1 cellular context compared by ENCODE assay signal in the genomic region with DNA sequence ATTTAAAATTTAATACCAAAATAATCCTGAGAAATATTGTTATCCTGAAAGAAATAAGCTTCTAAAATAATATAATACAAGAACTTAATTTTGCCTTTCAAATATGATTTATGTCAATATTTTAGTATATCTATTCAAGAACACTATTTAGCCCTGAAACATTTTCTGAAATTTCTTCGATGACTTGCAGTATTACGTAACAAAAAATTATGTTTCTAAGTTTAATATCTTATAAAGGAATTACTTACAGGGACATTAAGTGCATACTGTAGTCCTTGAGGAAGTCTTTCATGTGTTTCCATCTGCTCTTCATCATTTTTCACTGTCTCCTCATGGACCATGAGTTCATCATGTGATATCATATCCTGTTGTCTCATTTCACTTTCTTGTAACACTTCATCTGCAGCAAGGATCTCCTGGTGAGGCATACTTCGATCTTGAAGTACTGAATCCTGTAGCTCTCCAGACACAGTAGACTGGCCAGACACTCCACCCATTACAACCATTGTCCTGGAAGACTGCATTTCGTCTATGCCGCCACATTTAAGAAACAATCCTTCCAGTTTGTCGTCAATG.
TF ChIP-seq lines count a peak whose summit lies in the region.

No MANE protein-coding gene starts in this region.

TF ChIP-seq in K562, 482 proteins besides CTCF, POLR2A, EP300 and RAD21 (continued from another document and continues in another):
- TF ChIP-seq, protein P1, sequence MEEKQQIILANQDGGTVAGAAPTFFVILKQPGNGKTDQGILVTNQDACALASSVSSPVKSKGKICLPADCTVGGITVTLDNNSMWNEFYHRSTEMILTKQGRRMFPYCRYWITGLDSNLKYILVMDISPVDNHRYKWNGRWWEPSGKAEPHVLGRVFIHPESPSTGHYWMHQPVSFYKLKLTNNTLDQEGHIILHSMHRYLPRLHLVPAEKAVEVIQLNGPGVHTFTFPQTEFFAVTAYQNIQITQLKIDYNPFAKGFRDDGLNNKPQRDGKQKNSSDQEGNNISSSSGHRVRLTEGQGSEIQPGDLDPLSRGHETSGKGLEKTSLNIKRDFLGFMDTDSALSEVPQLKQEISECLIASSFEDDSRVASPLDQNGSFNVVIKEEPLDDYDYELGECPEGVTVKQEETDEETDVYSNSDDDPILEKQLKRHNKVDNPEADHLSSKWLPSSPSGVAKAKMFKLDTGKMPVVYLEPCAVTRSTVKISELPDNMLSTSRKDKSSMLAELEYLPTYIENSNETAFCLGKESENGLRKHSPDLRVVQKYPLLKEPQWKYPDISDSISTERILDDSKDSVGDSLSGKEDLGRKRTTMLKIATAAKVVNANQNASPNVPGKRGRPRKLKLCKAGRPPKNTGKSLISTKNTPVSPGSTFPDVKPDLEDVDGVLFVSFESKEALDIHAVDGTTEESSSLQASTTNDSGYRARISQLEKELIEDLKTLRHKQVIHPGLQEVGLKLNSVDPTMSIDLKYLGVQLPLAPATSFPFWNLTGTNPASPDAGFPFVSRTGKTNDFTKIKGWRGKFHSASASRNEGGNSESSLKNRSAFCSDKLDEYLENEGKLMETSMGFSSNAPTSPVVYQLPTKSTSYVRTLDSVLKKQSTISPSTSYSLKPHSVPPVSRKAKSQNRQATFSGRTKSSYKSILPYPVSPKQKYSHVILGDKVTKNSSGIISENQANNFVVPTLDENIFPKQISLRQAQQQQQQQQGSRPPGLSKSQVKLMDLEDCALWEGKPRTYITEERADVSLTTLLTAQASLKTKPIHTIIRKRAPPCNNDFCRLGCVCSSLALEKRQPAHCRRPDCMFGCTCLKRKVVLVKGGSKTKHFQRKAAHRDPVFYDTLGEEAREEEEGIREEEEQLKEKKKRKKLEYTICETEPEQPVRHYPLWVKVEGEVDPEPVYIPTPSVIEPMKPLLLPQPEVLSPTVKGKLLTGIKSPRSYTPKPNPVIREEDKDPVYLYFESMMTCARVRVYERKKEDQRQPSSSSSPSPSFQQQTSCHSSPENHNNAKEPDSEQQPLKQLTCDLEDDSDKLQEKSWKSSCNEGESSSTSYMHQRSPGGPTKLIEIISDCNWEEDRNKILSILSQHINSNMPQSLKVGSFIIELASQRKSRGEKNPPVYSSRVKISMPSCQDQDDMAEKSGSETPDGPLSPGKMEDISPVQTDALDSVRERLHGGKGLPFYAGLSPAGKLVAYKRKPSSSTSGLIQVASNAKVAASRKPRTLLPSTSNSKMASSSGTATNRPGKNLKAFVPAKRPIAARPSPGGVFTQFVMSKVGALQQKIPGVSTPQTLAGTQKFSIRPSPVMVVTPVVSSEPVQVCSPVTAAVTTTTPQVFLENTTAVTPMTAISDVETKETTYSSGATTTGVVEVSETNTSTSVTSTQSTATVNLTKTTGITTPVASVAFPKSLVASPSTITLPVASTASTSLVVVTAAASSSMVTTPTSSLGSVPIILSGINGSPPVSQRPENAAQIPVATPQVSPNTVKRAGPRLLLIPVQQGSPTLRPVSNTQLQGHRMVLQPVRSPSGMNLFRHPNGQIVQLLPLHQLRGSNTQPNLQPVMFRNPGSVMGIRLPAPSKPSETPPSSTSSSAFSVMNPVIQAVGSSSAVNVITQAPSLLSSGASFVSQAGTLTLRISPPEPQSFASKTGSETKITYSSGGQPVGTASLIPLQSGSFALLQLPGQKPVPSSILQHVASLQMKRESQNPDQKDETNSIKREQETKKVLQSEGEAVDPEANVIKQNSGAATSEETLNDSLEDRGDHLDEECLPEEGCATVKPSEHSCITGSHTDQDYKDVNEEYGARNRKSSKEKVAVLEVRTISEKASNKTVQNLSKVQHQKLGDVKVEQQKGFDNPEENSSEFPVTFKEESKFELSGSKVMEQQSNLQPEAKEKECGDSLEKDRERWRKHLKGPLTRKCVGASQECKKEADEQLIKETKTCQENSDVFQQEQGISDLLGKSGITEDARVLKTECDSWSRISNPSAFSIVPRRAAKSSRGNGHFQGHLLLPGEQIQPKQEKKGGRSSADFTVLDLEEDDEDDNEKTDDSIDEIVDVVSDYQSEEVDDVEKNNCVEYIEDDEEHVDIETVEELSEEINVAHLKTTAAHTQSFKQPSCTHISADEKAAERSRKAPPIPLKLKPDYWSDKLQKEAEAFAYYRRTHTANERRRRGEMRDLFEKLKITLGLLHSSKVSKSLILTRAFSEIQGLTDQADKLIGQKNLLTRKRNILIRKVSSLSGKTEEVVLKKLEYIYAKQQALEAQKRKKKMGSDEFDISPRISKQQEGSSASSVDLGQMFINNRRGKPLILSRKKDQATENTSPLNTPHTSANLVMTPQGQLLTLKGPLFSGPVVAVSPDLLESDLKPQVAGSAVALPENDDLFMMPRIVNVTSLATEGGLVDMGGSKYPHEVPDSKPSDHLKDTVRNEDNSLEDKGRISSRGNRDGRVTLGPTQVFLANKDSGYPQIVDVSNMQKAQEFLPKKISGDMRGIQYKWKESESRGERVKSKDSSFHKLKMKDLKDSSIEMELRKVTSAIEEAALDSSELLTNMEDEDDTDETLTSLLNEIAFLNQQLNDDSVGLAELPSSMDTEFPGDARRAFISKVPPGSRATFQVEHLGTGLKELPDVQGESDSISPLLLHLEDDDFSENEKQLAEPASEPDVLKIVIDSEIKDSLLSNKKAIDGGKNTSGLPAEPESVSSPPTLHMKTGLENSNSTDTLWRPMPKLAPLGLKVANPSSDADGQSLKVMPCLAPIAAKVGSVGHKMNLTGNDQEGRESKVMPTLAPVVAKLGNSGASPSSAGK (IDR thresholded peaks at IDR 0.05) = 0 out of 2 replicates have a peak, but pooled peaks have one; percentile 28
- TF ChIP-seq ADNP (tag; IDR thresholded peaks at IDR 0.05) (no peak), ATF1 (CRISPR knock-in tag; IDR thresholded peaks at IDR 0.05) (no peak), ATF1 (tag; IDR thresholded peaks at IDR 0.05) (no peak), RAD51 (IDR thresholded peaks at IDR 0.05; ENCODE audit: borderline replicate concordance, low read depth) (no peak), SRSF3 (IDR thresholded peaks at IDR 0.05; ENCODE audit: insufficient read depth, low read length) (no peak), HOXB6 (CRISPR knock-in tag; IDR thresholded peaks at IDR 0.05; ENCODE audit: borderline replicate concordance) (no peak), SIRT6 (IDR thresholded peaks at IDR 0.05; ENCODE audit: low read depth, low read length) (no peak), CREB1 (IDR thresholded peaks at IDR 0.05) (no peak), CREB1 (CRISPR knock-in tag; IDR thresholded peaks at IDR 0.05) (no peak), ZC3H4 (CRISPR knock-in tag; IDR thresholded peaks at IDR 0.05; ENCODE audit: borderline replicate concordance) (no peak), PKNOX1 (IDR thresholded peaks at IDR 0.05) (peak; percentile 57), RREB1 (CRISPR knock-in tag; IDR thresholded peaks at IDR 0.05) (no peak), YY1 (IDR thresholded peaks at IDR 0.05; ENCODE audit: borderline replicate concordance in 1 of 3, control insufficient read depth in 1 of 3, extremely low read depth in 1 of 3, insufficient read depth in 3 of 3, insufficient read length in 1 of 3, insufficient replicate concordance in 2 of 3, low read depth in 1 of 3, low read length in 2 of 3) (no peak), ATF7 (IDR thresholded peaks at IDR 0.05) (no peak), PCBP1 (IDR thresholded peaks at IDR 0.05; ENCODE audit: low read depth, low read length, poor library complexity, severe bottlenecking) (no peak), ZNF253 (CRISPR knock-in tag; conservative IDR thresholded peaks at IDR 0.05) (no peak), ZNF232 (CRISPR knock-in tag; IDR thresholded peaks at IDR 0.05) (no peak), ETV6 (IDR thresholded peaks at IDR 0.05; ENCODE audit: borderline replicate concordance in 1 of 2, low read depth in 2 of 2, low read length in 1 of 2) (no peak), ETV6 (CRISPR knock-in tag; IDR thresholded peaks at IDR 0.05; ENCODE audit: borderline replicate concordance) (no peak), ZSCAN29 (IDR thresholded peaks at IDR 0.05) (no peak), CEBPB (tag; IDR thresholded peaks at IDR 0.05) (peak; percentile 62), XRCC5 (IDR thresholded peaks at IDR 0.05; ENCODE audit: low read depth, low read length) (no peak), MEIS2 (IDR thresholded peaks at IDR 0.05; ENCODE audit: partially characterized antibody) (peak; percentile 48), BCOR (IDR thresholded peaks at IDR 0.05) (no peak), ZNF324 (CRISPR knock-in tag; IDR thresholded peaks at IDR 0.05) (no peak), GABPB2 (CRISPR knock-in tag; conservative IDR thresholded peaks at IDR 0.05) (no peak), SRSF9 (IDR thresholded peaks at IDR 0.05; ENCODE audit: borderline replicate concordance, low read depth, low read length) (no peak), TFE3 (CRISPR knock-in tag; IDR thresholded peaks at IDR 0.05) (peak; percentile 11; the same call in 1 of the 2 replicates), TGIF2 (CRISPR knock-in tag; IDR thresholded peaks at IDR 0.05) (no peak), ERF (CRISPR knock-in tag; IDR thresholded peaks at IDR 0.05) (no peak), ZNF41 (CRISPR knock-in tag; conservative IDR thresholded peaks at IDR 0.05) (no peak)
- TF ChIP-seq, protein P2, sequence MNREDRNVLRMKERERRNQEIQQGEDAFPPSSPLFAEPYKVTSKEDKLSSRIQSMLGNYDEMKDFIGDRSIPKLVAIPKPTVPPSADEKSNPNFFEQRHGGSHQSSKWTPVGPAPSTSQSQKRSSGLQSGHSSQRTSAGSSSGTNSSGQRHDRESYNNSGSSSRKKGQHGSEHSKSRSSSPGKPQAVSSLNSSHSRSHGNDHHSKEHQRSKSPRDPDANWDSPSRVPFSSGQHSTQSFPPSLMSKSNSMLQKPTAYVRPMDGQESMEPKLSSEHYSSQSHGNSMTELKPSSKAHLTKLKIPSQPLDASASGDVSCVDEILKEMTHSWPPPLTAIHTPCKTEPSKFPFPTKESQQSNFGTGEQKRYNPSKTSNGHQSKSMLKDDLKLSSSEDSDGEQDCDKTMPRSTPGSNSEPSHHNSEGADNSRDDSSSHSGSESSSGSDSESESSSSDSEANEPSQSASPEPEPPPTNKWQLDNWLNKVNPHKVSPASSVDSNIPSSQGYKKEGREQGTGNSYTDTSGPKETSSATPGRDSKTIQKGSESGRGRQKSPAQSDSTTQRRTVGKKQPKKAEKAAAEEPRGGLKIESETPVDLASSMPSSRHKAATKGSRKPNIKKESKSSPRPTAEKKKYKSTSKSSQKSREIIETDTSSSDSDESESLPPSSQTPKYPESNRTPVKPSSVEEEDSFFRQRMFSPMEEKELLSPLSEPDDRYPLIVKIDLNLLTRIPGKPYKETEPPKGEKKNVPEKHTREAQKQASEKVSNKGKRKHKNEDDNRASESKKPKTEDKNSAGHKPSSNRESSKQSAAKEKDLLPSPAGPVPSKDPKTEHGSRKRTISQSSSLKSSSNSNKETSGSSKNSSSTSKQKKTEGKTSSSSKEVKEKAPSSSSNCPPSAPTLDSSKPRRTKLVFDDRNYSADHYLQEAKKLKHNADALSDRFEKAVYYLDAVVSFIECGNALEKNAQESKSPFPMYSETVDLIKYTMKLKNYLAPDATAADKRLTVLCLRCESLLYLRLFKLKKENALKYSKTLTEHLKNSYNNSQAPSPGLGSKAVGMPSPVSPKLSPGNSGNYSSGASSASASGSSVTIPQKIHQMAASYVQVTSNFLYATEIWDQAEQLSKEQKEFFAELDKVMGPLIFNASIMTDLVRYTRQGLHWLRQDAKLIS (CRISPR knock-in tag; IDR thresholded peaks at IDR 0.05) = no peak
